Comparison of ENCODE assay signal across 16 cellular contexts in genomic region chr5:96243862-96244261, GRCh38.
"Had no signal": no experiment of that assay in that cellular context is flagged by ENCODE, and none has a peak within 500 bp of the region (broad histone marks: within the 10 kb centered on the region; RNA-seq: fewer than 3 reads in every experiment).

No MANE protein-coding gene starts in this region.

- H3K4me1 ChIP-seq: adrenal gland had no signal

- H3K27me3 ChIP-seq: adrenal gland, gastroesophageal sphincter, heart right ventricle, right atrium auricular region, vagina had no signal

- H3K36me3 ChIP-seq: adrenal gland, gastroesophageal sphincter, heart right ventricle, right atrium auricular region, vagina, WERI-Rb-1 had no signal

- H3K9me3 ChIP-seq: adrenal gland, gastroesophageal sphincter, heart right ventricle, right atrium auricular region, vagina had no signal

- DNase-seq: activated CD4-positive, alpha-beta T cell treated with anti-CD3 and anti-CD28 coated beads for 1 hour; activated gamma-delta T cell; adrenal gland; cerebellar nuclear complex; cortex of kidney; erythroblast; heart right ventricle; immature natural killer cell; small intestine; stimulated activated CD4-positive, alpha-beta T cell treated with anti-CD3 and anti-CD28 coated beads, Interleukin-4, amount 100 ng/mL, for 1 hour; stimulated activated naive CD8-positive, alpha-beta T cell treated with anti-CD3 and anti-CD28 coated beads, Interleukin-15, amount 100 ng/mL, for 72 hours; T-helper 2 cell; WERI-Rb-1 had no signal

- H3K4me3 ChIP-seq: adrenal gland, gastroesophageal sphincter, heart right ventricle, right atrium auricular region, vagina had no signal

- H3K27ac ChIP-seq: adrenal gland, gastroesophageal sphincter, vagina, WERI-Rb-1 had no signal
